In genomic region chr16:80347900-80348299, GRCh38 we compare ENCODE assay signal across 17 cellular contexts.
DNase-seq lines count a peak whose midpoint lies in the region; ATAC-seq, FAIRE-seq and TF ChIP-seq lines count a peak whose summit lies in the region.
"Had no signal": no experiment of that assay in that cellular context is flagged by ENCODE, and none has a peak within 500 bp of the region (broad histone marks: within the 10 kb centered on the region; RNA-seq: fewer than 3 reads in every experiment).

No MANE protein-coding gene starts in this region.

- 27 to 49% methylated on average over 3 of the region's 3 CpGs for WGBS in heart right ventricle, 2 donors

- no peaks in the 10 kb centered on the region for H4K20me1 ChIP-seq in BLaER1
- no peaks in the 10 kb centered on the region for H4K20me1 ChIP-seq in astrocyte (ENCODE audit: insufficient read depth, low read length)

- H3K36me3 ChIP-seq in BLaER1: no peaks in the 10 kb centered on the region
- no peaks in the 10 kb centered on the region for H3K36me3 ChIP-seq in astrocyte (ENCODE audit: insufficient read depth, low read length)
- no peaks in the 10 kb centered on the region for H3K36me3 ChIP-seq in heart right ventricle
- H3K36me3 ChIP-seq: SJSA1, spleen had no signal

- H3K79me2 ChIP-seq in astrocyte (ENCODE audit: insufficient read depth, low read length): no peaks in the 10 kb centered on the region

- H3K4me1 Mint-ChIP-seq in astrocyte (ENCODE audit: low read depth, unreplicated experiment): peaks cover 3% of the 10 kb centered on the region
- no peaks in the 10 kb centered on the region for H3K4me1 Mint-ChIP-seq in stimulated activated effector memory CD8-positive, alpha-beta T cell treated with anti-CD3 and anti-CD28 coated beads, Interleukin-12 subunit alpha, Interleukin-12 subunit beta, amount 100 ng/mL, for 72 hours

- H3K36me3 Mint-ChIP-seq in astrocyte (ENCODE audit: low read depth, unreplicated experiment): no peaks in the 10 kb centered on the region
- H3K36me3 Mint-ChIP-seq in stimulated activated effector memory CD8-positive, alpha-beta T cell treated with anti-CD3 and anti-CD28 coated beads, Interleukin-12 subunit alpha, Interleukin-12 subunit beta, amount 100 ng/mL, for 72 hours: no peaks in the 10 kb centered on the region
- H3K36me3 Mint-ChIP-seq: activated naive CD4-positive, alpha-beta T cell treated with anti-CD3 and anti-CD28 coated beads, Interleukin-2, amount 50 U/mL, for 72 hours had no signal

- H3K9me3 ChIP-seq in BLaER1 (no peaks in the 10 kb centered on the region), astrocyte (ENCODE audit: insufficient read depth, low read depth, low read length) (no peaks in the 10 kb centered on the region), heart right ventricle (peaks cover 0 to 5% (median 0%) of the 10 kb centered on the region in 11 donors)
- H3K9me3 ChIP-seq: SJSA1 had no signal

- no peaks in the 10 kb centered on the region for H3K9me3 Mint-ChIP-seq in astrocyte (ENCODE audit: unreplicated experiment)
- no peaks in the 10 kb centered on the region for H3K9me3 Mint-ChIP-seq in stimulated activated effector memory CD8-positive, alpha-beta T cell treated with anti-CD3 and anti-CD28 coated beads, Interleukin-12 subunit alpha, Interleukin-12 subunit beta, amount 100 ng/mL, for 72 hours
- H3K9me3 Mint-ChIP-seq: activated naive CD4-positive, alpha-beta T cell treated with anti-CD3 and anti-CD28 coated beads, Interleukin-2, amount 50 U/mL, for 72 hours had no signal

- FAIRE-seq in astrocyte (lab: Jason Lieb, UNC): no peak
- FAIRE-seq in GM12892 (lab: Jason Lieb, UNC): no peak
- FAIRE-seq: GM12878 had no signal

- H3K4me3 ChIP-seq in BLaER1 (no peak overlapping the region), astrocyte (ENCODE audit: insufficient read depth, low read depth, low read length) (no peak overlapping the region), heart right ventricle (no peak overlapping the region)
- H3K4me3 ChIP-seq: GM12878, SJSA1, spleen had no signal

- no peak for TF ChIP-seq POLR2A in GM12892 (IDR thresholded peaks at IDR 0.05; ENCODE audit: low read depth, low read length)

- H3K27me3 ChIP-seq in BLaER1 (no peaks in the 10 kb centered on the region), astrocyte (ENCODE audit: insufficient read depth, low read length) (no peaks in the 10 kb centered on the region), heart right ventricle (no peaks in the 10 kb centered on the region)
- H3K27me3 ChIP-seq: SJSA1 had no signal

- TF ChIP-seq CTCF in astrocyte (IDR thresholded peaks at IDR 0.05; ENCODE audit: insufficient read depth, low read depth, low read length) (no peak), heart right ventricle (IDR thresholded peaks at IDR 0.05) (no peak)

- H3K27ac Mint-ChIP-seq in astrocyte (ENCODE audit: unreplicated experiment): no peak overlapping the region
- H3K27ac Mint-ChIP-seq in stimulated activated effector memory CD8-positive, alpha-beta T cell treated with anti-CD3 and anti-CD28 coated beads, Interleukin-12 subunit alpha, Interleukin-12 subunit beta, amount 100 ng/mL, for 72 hours: no peak overlapping the region
- H3K27ac Mint-ChIP-seq: activated naive CD4-positive, alpha-beta T cell treated with anti-CD3 and anti-CD28 coated beads, Interleukin-2, amount 50 U/mL, for 72 hours; nephron progenitor cell had no signal

- H3K9ac ChIP-seq in BLaER1: no peak overlapping the region
- H3K9ac ChIP-seq in astrocyte (ENCODE audit: low read length): no peak overlapping the region

- peak; percentile 10 for DNase-seq in astrocyte (ENCODE audit: low read depth)
- DNase-seq in heart right ventricle: peak; percentile 32 to 66
- DNase-seq in pons (ENCODE audit: low spot score): peak; percentile 32
- no peak for DNase-seq in GM12892 (ENCODE audit: insufficient read length)
- no peak for DNase-seq in stimulated activated effector memory CD8-positive, alpha-beta T cell treated with anti-CD3 and anti-CD28 coated beads, Interleukin-12 subunit alpha, Interleukin-12 subunit beta, amount 100 ng/mL, for 72 hours (ENCODE audit: low spot score in 2 of 2)
- DNase-seq in GDM1 (lab: John Stamatoyannopoulos, UW): no peak
- DNase-seq: DMS53, NCI-H2081, nephron progenitor cell, spleen, trophoblast cell had no signal

- peaks cover 46% of the 10 kb centered on the region for H3K4me1 ChIP-seq in BLaER1
- no peaks in the 10 kb centered on the region for H3K4me1 ChIP-seq in astrocyte (ENCODE audit: insufficient read depth, low read length)
- H3K4me1 ChIP-seq in heart right ventricle: peaks cover 0 to 9% (median 0%) of the 10 kb centered on the region in 9 donors
- H3K4me1 ChIP-seq: SJSA1, spleen had no signal

- ATAC-seq in heart right ventricle (peak; percentile 38 to 90 (median 70)), HG03442 (IDR thresholded peaks at IDR 0.05; ENCODE audit: unreplicated experiment) (no peak)
- no peak for ATAC-seq in stimulated activated effector memory CD8-positive, alpha-beta T cell treated with anti-CD3 and anti-CD28 coated beads, Interleukin-12 subunit alpha, Interleukin-12 subunit beta, amount 100 ng/mL, for 72 hours
- ATAC-seq: activated naive CD4-positive, alpha-beta T cell treated with anti-CD3 and anti-CD28 coated beads, Interleukin-2, amount 50 U/mL, for 72 hours; GM12878 had no signal

- peak overlapping the region; percentile 32 for H2AFZ ChIP-seq in astrocyte (ENCODE audit: low read depth, low read length)

- no peak overlapping the region for H3K4me3 Mint-ChIP-seq in astrocyte (ENCODE audit: unreplicated experiment)
- no peak overlapping the region for H3K4me3 Mint-ChIP-seq in stimulated activated effector memory CD8-positive, alpha-beta T cell treated with anti-CD3 and anti-CD28 coated beads, Interleukin-12 subunit alpha, Interleukin-12 subunit beta, amount 100 ng/mL, for 72 hours
- H3K4me3 Mint-ChIP-seq: nephron progenitor cell had no signal

- H3K27me3 Mint-ChIP-seq in astrocyte (ENCODE audit: low read depth, unreplicated experiment): peaks cover 6% of the 10 kb centered on the region

- H3K4me2 ChIP-seq in BLaER1: peak overlapping the region; percentile 72
- H3K4me2 ChIP-seq in astrocyte (ENCODE audit: low read length): peak overlapping the region; percentile 26

- intact Hi-C loops in heart right ventricle (cut with DNase I): no loop called here

- H3K27ac ChIP-seq in BLaER1: no peak overlapping the region
- no peak overlapping the region for H3K27ac ChIP-seq in astrocyte (ENCODE audit: low read depth, low read length)
- no peak overlapping the region for H3K27ac ChIP-seq in heart right ventricle
- H3K27ac ChIP-seq: SJSA1, spleen, VCaP had no signal

Comparison
In these comparisons a context has a peak if more than half of its experiments do, and no peak if none do; other contexts are left out.
1. DNase-seq: peak in astrocyte (single experiment), heart right ventricle (2 of 2) and pons (single experiment); none in GM12892 (single experiment), stimulated activated effector memory CD8-positive, alpha-beta T cell treated with anti-CD3 and anti-CD28 coated beads, Interleukin-12 subunit alpha, Interleukin-12 subunit beta, amount 100 ng/mL, for 72 hours (0 of 2) and GDM1 (single experiment).
2. ATAC-seq: peak in heart right ventricle (8 of 8); none in stimulated activated effector memory CD8-positive, alpha-beta T cell treated with anti-CD3 and anti-CD28 coated beads, Interleukin-12 subunit alpha, Interleukin-12 subunit beta, amount 100 ng/mL, for 72 hours (single experiment) and HG03442 (single experiment).